In genomic region chr19:15464394-15465385, GRCh38 we compare ENCODE assay signal across 8 cellular contexts. TPM values are rescaled to one million over a fixed set of nuclear protein-coding genes. Genes with fewer than 3 reads are reported as not detected.
DNase-seq lines count a peak whose midpoint lies in the region; ATAC-seq and TF ChIP-seq lines count a peak whose summit lies in the region.

Gene RASAL3, minus strand, starts transcription at chr19:15464544. Its CDS starts 186 bp downstream, at chr19:15464358.

- H3K4me1 Mint-ChIP-seq in activated CD4-positive, alpha-beta memory T cell treated with anti-CD3 and anti-CD28 coated beads, Interleukin-2, amount 10 ng/mL, durations not matched to agents 7 days and 5 days: peaks cover 71% of the 10 kb centered on the region
- no peaks in the 10 kb centered on the region for H3K4me1 Mint-ChIP-seq in neural progenitor cell

- no peaks in the 10 kb centered on the region for H4K20me1 ChIP-seq in neural progenitor cell (ENCODE audit: low read depth)

- H3K36me3 ChIP-seq in esophagus squamous epithelium (no peaks in the 10 kb centered on the region), neural progenitor cell (no peaks in the 10 kb centered on the region)

- peak within 1 kb of the TSS; percentile 86 for H3K4me3 Mint-ChIP-seq in activated CD4-positive, alpha-beta memory T cell treated with anti-CD3 and anti-CD28 coated beads, Interleukin-2, amount 10 ng/mL, durations not matched to agents 7 days and 5 days
- no peak within 1 kb of the TSS for H3K4me3 Mint-ChIP-seq in neural progenitor cell

- H3K9me3 Mint-ChIP-seq in activated CD4-positive, alpha-beta memory T cell treated with anti-CD3 and anti-CD28 coated beads, Interleukin-2, amount 10 ng/mL, durations not matched to agents 7 days and 5 days: no peaks in the 10 kb centered on the region
- H3K9me3 Mint-ChIP-seq in neural progenitor cell: peaks cover 4% of the 10 kb centered on the region

- no peak for TF ChIP-seq CTCF in esophagus squamous epithelium (IDR thresholded peaks at IDR 0.05)
- no peak for TF ChIP-seq CTCF in neural progenitor cell (IDR thresholded peaks at IDR 0.05)

- DNase-seq in CMK (ENCODE audit: low read depth): peak; percentile 74
- DNase-seq in activated CD4-positive, alpha-beta memory T cell treated with anti-CD3 and anti-CD28 coated beads, Interleukin-2, amount 10 ng/mL, durations not matched to agents 7 days and 5 days: peak; percentile 80
- DNase-seq in esophagus squamous epithelium (lab: John Stamatoyannopoulos, UW): no peak
- peak; percentile 56 for DNase-seq in stimulated activated CD4-positive, alpha-beta T cell treated with anti-CD3 and anti-CD28 coated beads, Interleukin-4, amount 100 ng/mL, for 1 hour
- DNase-seq in neural progenitor cell (ENCODE audit: low spot score): no peak
- no peak for DNase-seq in kidney glomerular epithelial cell (lab: John Stamatoyannopoulos, UW)

- no peaks in the 10 kb centered on the region for H3F3A ChIP-seq in neural progenitor cell (ENCODE audit: low read depth)

- peak within 1 kb of the TSS; percentile 55 to 84 (median 68) for H3K27ac ChIP-seq in esophagus squamous epithelium
- H3K27ac ChIP-seq in neural progenitor cell: no peak within 1 kb of the TSS

- TF ChIP-seq POLR2A in esophagus squamous epithelium (IDR thresholded peaks at IDR 0.05): peak in 1 of 4 donors; percentile 25

- H3K27me3 Mint-ChIP-seq in activated CD4-positive, alpha-beta memory T cell treated with anti-CD3 and anti-CD28 coated beads, Interleukin-2, amount 10 ng/mL, durations not matched to agents 7 days and 5 days: peaks cover 8% of the 10 kb centered on the region
- peaks cover 49% of the 10 kb centered on the region for H3K27me3 Mint-ChIP-seq in neural progenitor cell (ENCODE audit: insufficient read depth, low read depth)

- peaks cover 5 to 33% (median 10%) of the 10 kb centered on the region in 3 donors for H3K4me1 ChIP-seq in esophagus squamous epithelium
- no peaks in the 10 kb centered on the region for H3K4me1 ChIP-seq in neural progenitor cell

- ATAC-seq in HG03442 (IDR thresholded peaks at IDR 0.05; ENCODE audit: unreplicated experiment) (peak; percentile 39), HG03095 (IDR thresholded peaks at IDR 0.05; ENCODE audit: unreplicated experiment) (no peak)

- H3K27ac Mint-ChIP-seq in activated CD4-positive, alpha-beta memory T cell treated with anti-CD3 and anti-CD28 coated beads, Interleukin-2, amount 10 ng/mL, durations not matched to agents 7 days and 5 days: peak within 1 kb of the TSS; percentile 94
- H3K27ac Mint-ChIP-seq in neural progenitor cell: no peak within 1 kb of the TSS

- H3K9me3 ChIP-seq in esophagus squamous epithelium: no peaks in the 10 kb centered on the region
- H3K9me3 ChIP-seq in neural progenitor cell (ENCODE audit: low read depth): no peaks in the 10 kb centered on the region

- POLR2A ChIA-PET in activated CD4-positive, alpha-beta memory T cell treated with anti-CD3 and anti-CD28 coated beads, Interleukin-2, amount 10 ng/mL, durations not matched to agents 7 days and 5 days (lab: Charles Lee): interaction anchor here (0.6 to 9.5 kb wide), 20 partner anchors 9 to 774 kb away, joined by 3 to 124 read pairs (median 6); partner anchors contain the start of genes AKAP8, AKAP8L, WIZ and ZNF333

- CTCF ChIA-PET in activated CD4-positive, alpha-beta memory T cell treated with anti-CD3 and anti-CD28 coated beads, Interleukin-2, amount 10 ng/mL, durations not matched to agents 7 days and 5 days (lab: Charles Lee): interaction anchor here (0.5 to 3.0 kb wide), 10 partner anchors 10 to 289 kb away, joined by 3 to 24 read pairs (median 6); partner anchors contain the start of gene AKAP8L

- no peak within 1 kb of the TSS for H3K9ac ChIP-seq in neural progenitor cell

- no peak within 1 kb of the TSS for H3K4me2 ChIP-seq in neural progenitor cell

- H3K36me3 Mint-ChIP-seq in activated CD4-positive, alpha-beta memory T cell treated with anti-CD3 and anti-CD28 coated beads, Interleukin-2, amount 10 ng/mL, durations not matched to agents 7 days and 5 days (ENCODE audit: low read depth): peaks cover 65% of the 10 kb centered on the region
- no peaks in the 10 kb centered on the region for H3K36me3 Mint-ChIP-seq in neural progenitor cell

- no peak within 1 kb of the TSS for H2AFZ ChIP-seq in neural progenitor cell (replicated peaks)

- H3K4me3 ChIP-seq in esophagus squamous epithelium: peak within 1 kb of the TSS; percentile 25 to 63 (median 42)
- no peak within 1 kb of the TSS for H3K4me3 ChIP-seq in neural progenitor cell

- WGBS in esophagus squamous epithelium, 2 donors: 37 to 40% methylated on average over 8 to 11 of the region's 17 CpGs

- H3K79me2 ChIP-seq in neural progenitor cell (ENCODE audit: low read depth): no peaks in the 10 kb centered on the region

- H3K27me3 ChIP-seq in esophagus squamous epithelium (peaks cover 0 to 47% (median 2%) of the 10 kb centered on the region in 4 donors), neural progenitor cell (peaks cover 90% of the 10 kb centered on the region)

- intact Hi-C loops in esophagus squamous epithelium (cut with DNase I): no loop called here

RNA-seq across cellular contexts. Expression of gene RASAL3, which starts in this region (rescaled TPM):
- total RNA-seq in activated CD4-positive, alpha-beta memory T cell treated with anti-CD3 and anti-CD28 coated beads, Interleukin-2, amount 10 ng/mL, durations not matched to agents 7 days and 5 days: 100 to 1,000 TPM; 174 to 179 TPM
- 1 to 10 TPM; 2.2 to 5.7 (median 2.9) TPM for total RNA-seq in esophagus squamous epithelium
- not detected in 2 replicates for total RNA-seq in neural progenitor cell (ENCODE audit: low replicate concordance)

Comparison
In these comparisons a context has a peak if more than half of its experiments do, and no peak if none do; other contexts are left out.
1. RNA of gene RASAL3 (total RNA-seq): 174 to 179 TPM in activated CD4-positive, alpha-beta memory T cell treated with anti-CD3 and anti-CD28 coated beads, Interleukin-2, amount 10 ng/mL, durations not matched to agents 7 days and 5 days; 2.2 to 5.7 TPM in esophagus squamous epithelium and not detected in neural progenitor cell; every median in the first group is over 10 times any median in the second.
2. DNase-seq: peak in CMK (single experiment), activated CD4-positive, alpha-beta memory T cell treated with anti-CD3 and anti-CD28 coated beads, Interleukin-2, amount 10 ng/mL, durations not matched to agents 7 days and 5 days (single experiment) and stimulated activated CD4-positive, alpha-beta T cell treated with anti-CD3 and anti-CD28 coated beads, Interleukin-4, amount 100 ng/mL, for 1 hour (single experiment); none in esophagus squamous epithelium (single experiment), neural progenitor cell (single experiment) and kidney glomerular epithelial cell (single experiment).